ENCODE assay signal across 1 cellular context in the genomic region with DNA sequence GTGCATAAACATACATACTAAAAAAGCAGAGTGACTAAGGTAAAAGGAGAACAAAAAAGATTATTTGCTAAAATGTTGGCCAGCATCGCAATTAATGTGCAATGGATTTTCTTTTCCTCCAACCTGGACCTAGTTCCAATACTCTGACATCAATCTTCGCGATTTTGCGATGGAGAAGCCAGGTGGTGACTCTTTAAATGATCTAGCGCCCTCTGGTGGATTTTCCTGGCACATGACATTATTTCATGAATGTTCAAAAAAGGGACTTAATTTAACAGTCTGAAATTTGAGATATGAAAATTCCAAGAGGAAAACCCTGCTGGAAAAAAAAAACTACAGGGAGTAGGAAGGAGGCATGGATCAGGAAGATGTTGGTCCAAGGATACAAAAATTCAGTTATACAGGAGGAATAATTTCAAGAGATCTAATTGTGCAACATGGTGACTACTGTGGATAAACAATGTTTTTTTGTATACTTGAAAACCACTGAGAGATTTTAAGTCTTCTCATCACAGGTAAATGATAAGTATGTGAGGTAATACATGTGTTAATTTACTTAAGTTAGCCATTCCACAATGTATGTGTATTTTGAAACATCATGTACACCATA.
A peak's percentile ranks its signal among the peaks of the same experiment; 100 is the strongest.
TF ChIP-seq lines count a peak whose summit lies in the region.

No MANE protein-coding gene starts in this region.

TF ChIP-seq in GM12878, 131 proteins besides CTCF, POLR2A, EP300 and RAD21 (continued from another document):
- TF ChIP-seq E4F1 (IDR thresholded peaks at IDR 0.05; ENCODE audit: borderline replicate concordance, partially characterized antibody) (no peak), SMC3 (IDR thresholded peaks at IDR 0.05; ENCODE audit: borderline replicate concordance, low read length) (peak; percentile 96), POU2F2 (IDR thresholded peaks at IDR 0.05; ENCODE audit: borderline replicate concordance, low read depth, low read length) (0 out of 3 replicates have a peak, but pooled peaks have one; percentile 19), CREB1 (IDR thresholded peaks at IDR 0.05; ENCODE audit: low read depth) (no peak), SMAD5 (IDR thresholded peaks at IDR 0.05; ENCODE audit: low read depth) (no peak), TAF1 (IDR thresholded peaks at IDR 0.05; ENCODE audit: borderline replicate concordance, low read depth, low read length) (no peak), ZZZ3 (IDR thresholded peaks at IDR 0.05; ENCODE audit: control insufficient read depth, insufficient read length, low read depth) (no peak), CBFB (IDR thresholded peaks at IDR 0.05; ENCODE audit: low read depth) (no peak), POLR2AphosphoS2 (IDR thresholded peaks at IDR 0.05; ENCODE audit: low read depth, low read length) (no peak), TCF3 (IDR thresholded peaks at IDR 0.05; ENCODE audit: borderline replicate concordance, insufficient read depth, low read depth, low read length) (0 out of 2 replicates have a peak, but pooled peaks have one; percentile 30), YY1 (IDR thresholded peaks at IDR 0.05; ENCODE audit: low read depth, low read length) (peak; percentile 67; the same call in 1 of the 2 replicates), IKZF1 (conservative IDR thresholded peaks at IDR 0.05) (0 out of 2 replicates have a peak, but pooled peaks have one; percentile 10), MEF2A (IDR thresholded peaks at IDR 0.05; ENCODE audit: insufficient read depth, low read depth, low read length) (no peak), FOS (IDR thresholded peaks at IDR 0.05; ENCODE audit: borderline replicate concordance, extremely low read depth, insufficient read length) (no peak), NR2C2 (IDR thresholded peaks at IDR 0.05; ENCODE audit: borderline replicate concordance, control insufficient read depth, insufficient read length, low read depth) (no peak), SREBF1 (IDR thresholded peaks at IDR 0.05; ENCODE audit: low read length) (no peak), RELA (IDR thresholded peaks at IDR 0.05; ENCODE audit: borderline replicate concordance, partially characterized antibody) (no peak), JUND (IDR thresholded peaks at IDR 0.05; ENCODE audit: low read depth, low read length) (no peak), TARDBP (IDR thresholded peaks at IDR 0.05; ENCODE audit: borderline replicate concordance) (no peak)
- TF ChIP-seq, protein P1, sequence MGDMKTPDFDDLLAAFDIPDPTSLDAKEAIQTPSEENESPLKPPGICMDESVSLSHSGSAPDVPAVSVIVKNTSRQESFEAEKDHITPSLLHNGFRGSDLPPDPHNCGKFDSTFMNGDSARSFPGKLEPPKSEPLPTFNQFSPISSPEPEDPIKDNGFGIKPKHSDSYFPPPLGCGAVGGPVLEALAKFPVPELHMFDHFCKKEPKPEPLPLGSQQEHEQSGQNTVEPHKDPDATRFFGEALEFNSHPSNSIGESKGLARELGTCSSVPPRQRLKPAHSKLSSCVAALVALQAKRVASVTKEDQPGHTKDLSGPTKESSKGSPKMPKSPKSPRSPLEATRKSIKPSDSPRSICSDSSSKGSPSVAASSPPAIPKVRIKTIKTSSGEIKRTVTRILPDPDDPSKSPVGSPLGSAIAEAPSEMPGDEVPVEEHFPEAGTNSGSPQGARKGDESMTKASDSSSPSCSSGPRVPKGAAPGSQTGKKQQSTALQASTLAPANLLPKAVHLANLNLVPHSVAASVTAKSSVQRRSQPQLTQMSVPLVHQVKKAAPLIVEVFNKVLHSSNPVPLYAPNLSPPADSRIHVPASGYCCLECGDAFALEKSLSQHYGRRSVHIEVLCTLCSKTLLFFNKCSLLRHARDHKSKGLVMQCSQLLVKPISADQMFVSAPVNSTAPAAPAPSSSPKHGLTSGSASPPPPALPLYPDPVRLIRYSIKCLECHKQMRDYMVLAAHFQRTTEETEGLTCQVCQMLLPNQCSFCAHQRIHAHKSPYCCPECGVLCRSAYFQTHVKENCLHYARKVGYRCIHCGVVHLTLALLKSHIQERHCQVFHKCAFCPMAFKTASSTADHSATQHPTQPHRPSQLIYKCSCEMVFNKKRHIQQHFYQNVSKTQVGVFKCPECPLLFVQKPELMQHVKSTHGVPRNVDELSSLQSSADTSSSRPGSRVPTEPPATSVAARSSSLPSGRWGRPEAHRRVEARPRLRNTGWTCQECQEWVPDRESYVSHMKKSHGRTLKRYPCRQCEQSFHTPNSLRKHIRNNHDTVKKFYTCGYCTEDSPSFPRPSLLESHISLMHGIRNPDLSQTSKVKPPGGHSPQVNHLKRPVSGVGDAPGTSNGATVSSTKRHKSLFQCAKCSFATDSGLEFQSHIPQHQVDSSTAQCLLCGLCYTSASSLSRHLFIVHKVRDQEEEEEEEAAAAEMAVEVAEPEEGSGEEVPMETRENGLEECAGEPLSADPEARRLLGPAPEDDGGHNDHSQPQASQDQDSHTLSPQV (IDR thresholded peaks at IDR 0.05), result no peak
- TF ChIP-seq, protein P2, sequence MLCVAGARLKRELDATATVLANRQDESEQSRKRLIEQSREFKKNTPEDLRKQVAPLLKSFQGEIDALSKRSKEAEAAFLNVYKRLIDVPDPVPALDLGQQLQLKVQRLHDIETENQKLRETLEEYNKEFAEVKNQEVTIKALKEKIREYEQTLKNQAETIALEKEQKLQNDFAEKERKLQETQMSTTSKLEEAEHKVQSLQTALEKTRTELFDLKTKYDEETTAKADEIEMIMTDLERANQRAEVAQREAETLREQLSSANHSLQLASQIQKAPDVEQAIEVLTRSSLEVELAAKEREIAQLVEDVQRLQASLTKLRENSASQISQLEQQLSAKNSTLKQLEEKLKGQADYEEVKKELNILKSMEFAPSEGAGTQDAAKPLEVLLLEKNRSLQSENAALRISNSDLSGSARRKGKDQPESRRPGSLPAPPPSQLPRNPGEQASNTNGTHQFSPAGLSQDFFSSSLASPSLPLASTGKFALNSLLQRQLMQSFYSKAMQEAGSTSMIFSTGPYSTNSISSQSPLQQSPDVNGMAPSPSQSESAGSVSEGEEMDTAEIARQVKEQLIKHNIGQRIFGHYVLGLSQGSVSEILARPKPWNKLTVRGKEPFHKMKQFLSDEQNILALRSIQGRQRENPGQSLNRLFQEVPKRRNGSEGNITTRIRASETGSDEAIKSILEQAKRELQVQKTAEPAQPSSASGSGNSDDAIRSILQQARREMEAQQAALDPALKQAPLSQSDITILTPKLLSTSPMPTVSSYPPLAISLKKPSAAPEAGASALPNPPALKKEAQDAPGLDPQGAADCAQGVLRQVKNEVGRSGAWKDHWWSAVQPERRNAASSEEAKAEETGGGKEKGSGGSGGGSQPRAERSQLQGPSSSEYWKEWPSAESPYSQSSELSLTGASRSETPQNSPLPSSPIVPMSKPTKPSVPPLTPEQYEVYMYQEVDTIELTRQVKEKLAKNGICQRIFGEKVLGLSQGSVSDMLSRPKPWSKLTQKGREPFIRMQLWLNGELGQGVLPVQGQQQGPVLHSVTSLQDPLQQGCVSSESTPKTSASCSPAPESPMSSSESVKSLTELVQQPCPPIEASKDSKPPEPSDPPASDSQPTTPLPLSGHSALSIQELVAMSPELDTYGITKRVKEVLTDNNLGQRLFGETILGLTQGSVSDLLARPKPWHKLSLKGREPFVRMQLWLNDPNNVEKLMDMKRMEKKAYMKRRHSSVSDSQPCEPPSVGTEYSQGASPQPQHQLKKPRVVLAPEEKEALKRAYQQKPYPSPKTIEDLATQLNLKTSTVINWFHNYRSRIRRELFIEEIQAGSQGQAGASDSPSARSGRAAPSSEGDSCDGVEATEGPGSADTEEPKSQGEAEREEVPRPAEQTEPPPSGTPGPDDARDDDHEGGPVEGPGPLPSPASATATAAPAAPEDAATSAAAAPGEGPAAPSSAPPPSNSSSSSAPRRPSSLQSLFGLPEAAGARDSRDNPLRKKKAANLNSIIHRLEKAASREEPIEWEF (IDR thresholded peaks at IDR 0.05; ENCODE audit: insufficient replicate concordance, low read depth, low read length), result no peak
- TF ChIP-seq, protein P3, sequence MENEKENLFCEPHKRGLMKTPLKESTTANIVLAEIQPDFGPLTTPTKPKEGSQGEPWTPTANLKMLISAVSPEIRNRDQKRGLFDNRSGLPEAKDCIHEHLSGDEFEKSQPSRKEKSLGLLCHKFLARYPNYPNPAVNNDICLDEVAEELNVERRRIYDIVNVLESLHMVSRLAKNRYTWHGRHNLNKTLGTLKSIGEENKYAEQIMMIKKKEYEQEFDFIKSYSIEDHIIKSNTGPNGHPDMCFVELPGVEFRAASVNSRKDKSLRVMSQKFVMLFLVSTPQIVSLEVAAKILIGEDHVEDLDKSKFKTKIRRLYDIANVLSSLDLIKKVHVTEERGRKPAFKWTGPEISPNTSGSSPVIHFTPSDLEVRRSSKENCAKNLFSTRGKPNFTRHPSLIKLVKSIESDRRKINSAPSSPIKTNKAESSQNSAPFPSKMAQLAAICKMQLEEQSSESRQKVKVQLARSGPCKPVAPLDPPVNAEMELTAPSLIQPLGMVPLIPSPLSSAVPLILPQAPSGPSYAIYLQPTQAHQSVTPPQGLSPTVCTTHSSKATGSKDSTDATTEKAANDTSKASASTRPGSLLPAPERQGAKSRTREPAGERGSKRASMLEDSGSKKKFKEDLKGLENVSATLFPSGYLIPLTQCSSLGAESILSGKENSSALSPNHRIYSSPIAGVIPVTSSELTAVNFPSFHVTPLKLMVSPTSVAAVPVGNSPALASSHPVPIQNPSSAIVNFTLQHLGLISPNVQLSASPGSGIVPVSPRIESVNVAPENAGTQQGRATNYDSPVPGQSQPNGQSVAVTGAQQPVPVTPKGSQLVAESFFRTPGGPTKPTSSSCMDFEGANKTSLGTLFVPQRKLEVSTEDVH (IDR thresholded peaks at IDR 0.05; ENCODE audit: low read depth, partially characterized antibody), result no peak
